ENCODE assay signal across 8 cellular contexts in genomic region chr16:66925322-66925840, GRCh38. TPM values are rescaled to one million over a fixed set of nuclear protein-coding genes. Genes with fewer than 3 reads are reported as not detected.
DNase-seq lines count a peak whose midpoint lies in the region; ATAC-seq, FAIRE-seq and TF ChIP-seq lines count a peak whose summit lies in the region.

Gene RRAD (minus strand): TSS chr16:66925535. CDS start chr16:66925179, 356 bp downstream.

- H3K27me3 ChIP-seq in CD4-positive, alpha-beta T cell (ENCODE audit: control insufficient read depth, insufficient read depth, low read length), result peaks cover 28% of the 10 kb centered on the region
- peaks cover 15% of the 10 kb centered on the region for H3K27me3 ChIP-seq in colonic mucosa
- no peaks in the 10 kb centered on the region for H3K27me3 ChIP-seq in vagina

- POLR2A ChIA-PET in CD4-positive, alpha-beta T cell (lab: Charles Lee), result no interaction called here

- H3K9me3 Mint-ChIP-seq in CD4-positive, alpha-beta T cell, result no peaks in the 10 kb centered on the region
- no peaks in the 10 kb centered on the region for H3K9me3 Mint-ChIP-seq in memory B cell

- CTCF ChIA-PET in CD4-positive, alpha-beta T cell (lab: Charles Lee), result interaction anchor here (1.8 kb wide), 1 partner anchor 52 kb away, joined by 4 read pairs; no protein-coding TSS in a partner anchor

- intact Hi-C loops in CD4-positive, alpha-beta T cell (cut with DNase I, micrococcal nuclease), result no loop called here
- intact Hi-C loops in colonic mucosa (cut with DNase I), result no loop called here
- intact Hi-C loops in vagina (cut with DNase I), result loop anchor here (5.0 kb wide), 1 partner anchor 33 kb away; no protein-coding TSS in a partner anchor

- H3K27ac Mint-ChIP-seq in CD4-positive, alpha-beta T cell, result no peak within 1 kb of the TSS
- H3K27ac Mint-ChIP-seq in memory B cell, result no peak within 1 kb of the TSS

- H3K4me3 Mint-ChIP-seq in CD4-positive, alpha-beta T cell, result peak within 1 kb of the TSS; percentile 78
- H3K4me3 Mint-ChIP-seq in memory B cell, result peak within 1 kb of the TSS; percentile 77

- no peak for DNase-seq in CD4-positive, alpha-beta T cell
- peak; percentile 90 for DNase-seq in HK-2 (ENCODE audit: unreplicated experiment)
- no peak for DNase-seq in colonic mucosa
- DNase-seq in memory B cell (ENCODE audit: low spot score in 2 of 2), result peak in 1 of 2 donors; percentile 32
- DNase-seq in vagina (ENCODE audit: extremely low spot score in 2 of 2), result no peak
- no peak for DNase-seq in GM19240 (ENCODE audit: insufficient read length, low spot score)
- no peak for DNase-seq in HTR-8/SVneo (ENCODE audit: insufficient read length, low spot score)

- no peak for FAIRE-seq in HTR-8/SVneo (lab: Jason Lieb, UNC)

- peak within 1 kb of the TSS in 1 of 2 donors; percentile 33 for H3K9ac ChIP-seq in colonic mucosa (ENCODE audit: low read depth in 2 of 2, low read length in 2 of 2)

- H3K27me3 Mint-ChIP-seq in CD4-positive, alpha-beta T cell, result peaks cover 56% of the 10 kb centered on the region
- H3K27me3 Mint-ChIP-seq in memory B cell, result peaks cover 20% of the 10 kb centered on the region

- no peaks in the 10 kb centered on the region for H3K9me3 ChIP-seq in CD4-positive, alpha-beta T cell (ENCODE audit: control insufficient read depth, low read length)
- no peaks in the 10 kb centered on the region for H3K9me3 ChIP-seq in colonic mucosa
- no peaks in the 10 kb centered on the region for H3K9me3 ChIP-seq in vagina

- H3K36me3 ChIP-seq in colonic mucosa (no peaks in the 10 kb centered on the region), vagina (no peaks in the 10 kb centered on the region)

- H3K4me1 Mint-ChIP-seq in CD4-positive, alpha-beta T cell (ENCODE audit: low read depth), result peaks cover 7% of the 10 kb centered on the region
- H3K4me1 Mint-ChIP-seq in memory B cell, result peaks cover 13% of the 10 kb centered on the region

- peak within 1 kb of the TSS; percentile 51 for H3K4me3 ChIP-seq in colonic mucosa
- H3K4me3 ChIP-seq in vagina, result peak within 1 kb of the TSS; percentile 56 to 61

- no peak within 1 kb of the TSS for H3K27ac ChIP-seq in CD4-positive, alpha-beta T cell (ENCODE audit: low read depth, low read length)
- no peak within 1 kb of the TSS for H3K27ac ChIP-seq in colonic mucosa
- peak within 1 kb of the TSS; percentile 81 for H3K27ac ChIP-seq in vagina

- H3K4me1 ChIP-seq in colonic mucosa, result no peaks in the 10 kb centered on the region
- peaks cover 5% of the 10 kb centered on the region for H3K4me1 ChIP-seq in vagina

- H3K36me3 Mint-ChIP-seq in CD4-positive, alpha-beta T cell (ENCODE audit: low read depth), result peaks cover 2% of the 10 kb centered on the region
- no peaks in the 10 kb centered on the region for H3K36me3 Mint-ChIP-seq in memory B cell

- no peak for TF ChIP-seq CTCF in CD4-positive, alpha-beta T cell (IDR thresholded peaks at IDR 0.05)
- TF ChIP-seq CTCF in colonic mucosa (IDR thresholded peaks at IDR 0.05), result no peak
- TF ChIP-seq CTCF in vagina (IDR thresholded peaks at IDR 0.05), result no peak

- TF ChIP-seq POLR2A in vagina (IDR thresholded peaks at IDR 0.05), result no peak

- ATAC-seq in CD4-positive, alpha-beta T cell (ENCODE audit: poor library complexity), result peak; percentile 16
- ATAC-seq in memory B cell (ENCODE audit: low read depth) (peak; percentile 31), GM21381 (IDR thresholded peaks at IDR 0.05; ENCODE audit: unreplicated experiment) (no peak)

RNA-seq across cellular contexts. Expression of gene RRAD, which starts in this region (rescaled TPM):
- under 1 TPM; 0.28 to 0.49 TPM for total RNA-seq in CD4-positive, alpha-beta T cell
- total RNA-seq in colonic mucosa (1 to 10 TPM; 1.4 to 4.0 TPM), vagina (49.1 TPM)

Comparison
In these comparisons a context has a peak if more than half of its experiments do, and no peak if none do; other contexts are left out.
1. RNA of gene RRAD (total RNA-seq): 49.1 TPM in vagina (single experiment); 1.4 to 4.0 TPM in colonic mucosa and 0.28 to 0.49 TPM in CD4-positive, alpha-beta T cell; every median in the first group is over 10 times any median in the second.
2. Peak in ATAC-seq in CD4-positive, alpha-beta T cell; RNA of the gene not detected or under 1 TPM.